ENCODE assay signal across 32 cellular contexts in the genomic region with DNA sequence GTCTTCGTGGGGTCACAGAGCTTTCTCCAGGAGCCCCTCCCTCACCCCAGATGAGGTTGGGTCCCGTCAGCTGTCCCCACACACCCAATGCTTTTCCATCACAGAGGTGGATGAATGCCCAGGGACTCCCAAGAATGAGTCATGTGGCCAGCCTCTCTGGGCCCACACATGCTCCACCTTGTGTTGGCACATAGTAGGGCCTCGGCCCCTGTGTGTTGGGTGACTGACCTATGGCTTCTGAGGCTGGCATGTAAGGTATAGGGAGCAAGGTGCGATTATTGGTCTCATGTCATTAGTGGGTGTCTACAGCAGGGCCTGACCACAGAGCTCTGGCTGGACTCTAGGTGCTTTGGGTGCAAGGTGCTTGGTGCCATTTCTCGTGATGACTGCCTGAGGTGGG.
"Had no signal": no experiment of that assay in that cellular context is flagged by ENCODE, and none has a peak within 500 bp of the region (broad histone marks: within the 10 kb centered on the region; RNA-seq: fewer than 3 reads in every experiment).

No MANE protein-coding gene starts in this region.

- H3K27me3 ChIP-seq: adrenal gland, body of pancreas, dorsolateral prefrontal cortex, heart right ventricle, pancreas, spleen, tibial nerve had no signal

- H3K9me3 Mint-ChIP-seq: activated CD4-positive, alpha-beta memory T cell treated with anti-CD3 and anti-CD28 coated beads for 36 hours; activated CD4-positive, alpha-beta T cell treated with anti-CD3 and anti-CD28 coated beads, Interleukin-2, amount 10 ng/mL, durations not matched to agents 24 days and 14 days; activated naive CD4-positive, alpha-beta T cell treated with anti-CD3 and anti-CD28 coated beads for 36 hours; activated naive CD8-positive, alpha-beta T cell treated with anti-CD3 and anti-CD28 coated beads for 36 hours; activated T-helper 1 cell treated with anti-CD3 and anti-CD28 coated beads, Interleukin-12 subunit alpha, Interleukin-12 subunit beta, Interleukin-2, Interleukin-4 antibody, amounts not matched to agents 30 ng/mL and 10 ng/mL and 1 ng/mL, durations not matched to agents 14 hours and 24 hours and 36 hours; effector memory CD8-positive, alpha-beta T cell; naive B cell; neural crest cell; T-helper 1 cell treated with Interleukin-12 subunit alpha and Interleukin-12 subunit beta and Interleukin-4 antibody, amounts not matched to agents 30 μg/mL and 1 μg/mL, for 36 hours had no signal

- FAIRE-seq: endothelial cell of umbilical vein, pancreas, TTC549 had no signal

- H3K27ac ChIP-seq: body of pancreas, dorsolateral prefrontal cortex, pancreas, psoas muscle, spleen, WERI-Rb-1 had no signal

- ATAC-seq: body of pancreas; effector memory CD8-positive, alpha-beta T cell; esophagus mucosa; pancreas had no signal

- H3K4me1 Mint-ChIP-seq: activated CD4-positive, alpha-beta T cell treated with anti-CD3 and anti-CD28 coated beads, Interleukin-2, amount 10 ng/mL, durations not matched to agents 24 days and 14 days; neural crest cell had no signal

- H3K4me3 ChIP-seq: adrenal gland, body of pancreas, coronary artery, dorsolateral prefrontal cortex, heart right ventricle, pancreas, psoas muscle, spleen, tibial nerve had no signal

- H3K36me3 Mint-ChIP-seq: activated CD4-positive, alpha-beta memory T cell treated with anti-CD3 and anti-CD28 coated beads for 36 hours; activated naive CD8-positive, alpha-beta T cell treated with anti-CD3 and anti-CD28 coated beads for 36 hours had no signal

- H3K27ac Mint-ChIP-seq: activated CD4-positive, alpha-beta memory T cell treated with anti-CD3 and anti-CD28 coated beads for 36 hours; activated CD4-positive, alpha-beta T cell treated with anti-CD3 and anti-CD28 coated beads, Interleukin-2, amount 10 ng/mL, durations not matched to agents 24 days and 14 days; activated naive CD4-positive, alpha-beta T cell treated with anti-CD3 and anti-CD28 coated beads for 36 hours; activated naive CD8-positive, alpha-beta T cell treated with anti-CD3 and anti-CD28 coated beads for 36 hours; activated T-helper 1 cell treated with anti-CD3 and anti-CD28 coated beads, Interleukin-12 subunit alpha, Interleukin-12 subunit beta, Interleukin-2, Interleukin-4 antibody, amounts not matched to agents 30 ng/mL and 10 ng/mL and 1 ng/mL, durations not matched to agents 14 hours and 24 hours and 36 hours; naive B cell; T-helper 1 cell treated with Interleukin-12 subunit alpha and Interleukin-12 subunit beta and Interleukin-4 antibody, amounts not matched to agents 30 μg/mL and 1 μg/mL, for 36 hours had no signal

- H3K4me3 Mint-ChIP-seq: activated CD4-positive, alpha-beta memory T cell treated with anti-CD3 and anti-CD28 coated beads for 36 hours; activated CD4-positive, alpha-beta T cell treated with anti-CD3 and anti-CD28 coated beads, Interleukin-2, amount 10 ng/mL, durations not matched to agents 24 days and 14 days; activated naive CD4-positive, alpha-beta T cell treated with anti-CD3 and anti-CD28 coated beads for 36 hours; activated naive CD8-positive, alpha-beta T cell treated with anti-CD3 and anti-CD28 coated beads for 36 hours; activated T-helper 1 cell treated with anti-CD3 and anti-CD28 coated beads, Interleukin-12 subunit alpha, Interleukin-12 subunit beta, Interleukin-2, Interleukin-4 antibody, amounts not matched to agents 30 ng/mL and 10 ng/mL and 1 ng/mL, durations not matched to agents 14 hours and 24 hours and 36 hours; effector memory CD8-positive, alpha-beta T cell; naive B cell; neural crest cell; T-helper 1 cell treated with Interleukin-12 subunit alpha and Interleukin-12 subunit beta and Interleukin-4 antibody, amounts not matched to agents 30 μg/mL and 1 μg/mL, for 36 hours had no signal

- DNase-seq: activated CD4-positive, alpha-beta memory T cell treated with anti-CD3 and anti-CD28 coated beads for 36 hours; activated CD4-positive, alpha-beta T cell treated with anti-CD3 and anti-CD28 coated beads, Interleukin-2, amount 10 ng/mL, durations not matched to agents 24 days and 14 days; activated CD4-positive, CD25-positive, alpha-beta regulatory T cell treated with anti-CD3 and anti-CD28 coated beads, Interleukin-2, amount 50 U/mL, for 72 hours; activated CD8-positive, alpha-beta memory T cell treated with anti-CD3 and anti-CD28 coated beads, Interleukin-2, amount 50 U/mL, for 4 hours; activated effector memory CD4-positive, alpha-beta T cell treated with anti-CD3 and anti-CD28 coated beads, Interleukin-2, amount 50 U/mL, for 16 hours; activated naive CD4-positive, alpha-beta T cell treated with anti-CD3 and anti-CD28 coated beads for 36 hours; activated naive CD8-positive, alpha-beta T cell treated with anti-CD3 and anti-CD28 coated beads for 36 hours; activated T-cell treated with anti-CD3 and anti-CD28 coated beads, Interleukin-2, amount 50 U/mL, for 1 hour; adrenal gland; aorta; body of pancreas; cerebellar nuclear complex; dorsolateral prefrontal cortex; effector memory CD8-positive, alpha-beta T cell; foreskin fibroblast; heart right ventricle; naive B cell; nucleus accumbens; psoas muscle; spleen; stimulated activated naive CD4-positive, alpha-beta T cell treated with Interleukin-2 at 50 U/mL for 16 hours; T-helper 9 cell; WERI-Rb-1 had no signal

- H3K27me3 Mint-ChIP-seq: activated CD4-positive, alpha-beta memory T cell treated with anti-CD3 and anti-CD28 coated beads for 36 hours; activated CD4-positive, alpha-beta T cell treated with anti-CD3 and anti-CD28 coated beads, Interleukin-2, amount 10 ng/mL, durations not matched to agents 24 days and 14 days; activated naive CD8-positive, alpha-beta T cell treated with anti-CD3 and anti-CD28 coated beads for 36 hours; effector memory CD8-positive, alpha-beta T cell; naive B cell had no signal

- H3K9me3 ChIP-seq: adrenal gland, body of pancreas, heart right ventricle, pancreas, psoas muscle, spleen, tibial nerve had no signal

- H3K36me3 ChIP-seq: adrenal gland, heart right ventricle, pancreas, WERI-Rb-1 had no signal
